9 cellular contexts compared by ENCODE assay signal in genomic region chr1:243598433-243598832, GRCh38.
DNase-seq lines count a peak whose midpoint lies in the region; ATAC-seq and TF ChIP-seq lines count a peak whose summit lies in the region.
"Had no signal": no experiment of that assay in that cellular context is flagged by ENCODE, and none has a peak within 500 bp of the region (broad histone marks: within the 10 kb centered on the region; RNA-seq: fewer than 3 reads in every experiment).

No MANE protein-coding gene starts in this region.

- H3K4me3 Mint-ChIP-seq in mesothelial cell of epicardium: no peak overlapping the region

- no peak for TF ChIP-seq CTCF in RWPE1 (conservative IDR thresholded peaks at IDR 0.05; ENCODE audit: low read depth)
- no peak for TF ChIP-seq CTCF in epithelial cell of esophagus (IDR thresholded peaks at IDR 0.05; ENCODE audit: insufficient read depth, low read depth, low read length, missing control alignments)
- TF ChIP-seq CTCF in mesothelial cell of epicardium (IDR thresholded peaks at IDR 0.05; ENCODE audit: unreplicated experiment): no peak
- no peak for TF ChIP-seq CTCF in esophagus squamous epithelium (IDR thresholded peaks at IDR 0.05)

- peaks cover 10% of the 10 kb centered on the region for H3K36me3 ChIP-seq in ACC112 (ENCODE audit: insufficient read depth, low read length)
- peaks cover 0 to 16% (median 0%) of the 10 kb centered on the region in 3 donors for H3K36me3 ChIP-seq in esophagus squamous epithelium

- no peaks in the 10 kb centered on the region for H3K27me3 Mint-ChIP-seq in mesothelial cell of epicardium (ENCODE audit: low read depth)

- H3K27me3 ChIP-seq in ACC112 (ENCODE audit: insufficient read depth, low read length): no peaks in the 10 kb centered on the region
- H3K27me3 ChIP-seq in esophagus squamous epithelium: no peaks in the 10 kb centered on the region

- 35 to 55% methylated on average over 2 of the region's 2 CpGs for WGBS in esophagus squamous epithelium, 2 donors

- H3K4me3 ChIP-seq in ACC112 (ENCODE audit: low read depth, low read length) (no peak overlapping the region), epithelial cell of esophagus (ENCODE audit: low read length) (no peak overlapping the region), esophagus squamous epithelium (no peak overlapping the region)

- CTCF ChIA-PET in RWPE1 (lab: Yijun Ruan, JAX): no interaction called here

- peaks cover 20% of the 10 kb centered on the region for H3K9me3 Mint-ChIP-seq in mesothelial cell of epicardium

- no peaks in the 10 kb centered on the region for H3K79me2 ChIP-seq in ACC112 (ENCODE audit: control insufficient read depth, insufficient read depth, low read length, unreplicated experiment)

- H3K4me1 ChIP-seq in ACC112 (ENCODE audit: control insufficient read depth, insufficient read depth, low read length, unreplicated experiment) (peaks cover 32% of the 10 kb centered on the region), esophagus squamous epithelium (no peaks in the 10 kb centered on the region)

- H3K4me1 Mint-ChIP-seq in mesothelial cell of epicardium: peaks cover 7% of the 10 kb centered on the region

- intact Hi-C loops in esophagus squamous epithelium (cut with DNase I): no loop called here

- H3K9me3 ChIP-seq in esophagus squamous epithelium: peaks cover 0 to 6% (median 0%) of the 10 kb centered on the region in 3 donors

- no peak for TF ChIP-seq POLR2A in esophagus squamous epithelium (IDR thresholded peaks at IDR 0.05)

- DNase-seq in RWPE1 (ENCODE audit: low spot score): peak; percentile 59
- DNase-seq in epithelial cell of esophagus (ENCODE audit: low read depth): peak; percentile 97
- DNase-seq in mesothelial cell of epicardium (ENCODE audit: low spot score in 2 of 2, unreplicated experiment in 2 of 2): no peak
- DNase-seq in activated effector memory CD4-positive, alpha-beta T cell treated with Interleukin-2 at 50 U/mL for 16 hours: no peak
- DNase-seq in OCI-M2 (lab: John Stamatoyannopoulos, UW; ENCODE audit: unreplicated experiment): no peak
- DNase-seq in esophagus squamous epithelium (lab: John Stamatoyannopoulos, UW): no peak

- POLR2A ChIA-PET in RWPE1 (lab: Yijun Ruan, JAX; ENCODE audit: low non-redundant PET): no interaction called here

- peak; percentile 29 for ATAC-seq in GM21423 (IDR thresholded peaks at IDR 0.05; ENCODE audit: unreplicated experiment)

- H2AFZ ChIP-seq in ACC112 (ENCODE audit: low read length, unreplicated experiment): no peak overlapping the region

- peak overlapping the region; percentile 93 for H3K27ac ChIP-seq in ACC112 (ENCODE audit: low read depth, low read length)
- H3K27ac ChIP-seq in RWPE1: no peak overlapping the region
- H3K27ac ChIP-seq in esophagus squamous epithelium: no peak overlapping the region
- H3K27ac ChIP-seq: VCaP had no signal

- peaks cover 20% of the 10 kb centered on the region for H3K36me3 Mint-ChIP-seq in mesothelial cell of epicardium

- no peak overlapping the region for H3K27ac Mint-ChIP-seq in mesothelial cell of epicardium

Comparison
In these comparisons a context has a peak if more than half of its experiments do, and no peak if none do; other contexts are left out.
1. DNase-seq: peak in RWPE1 (single experiment) and epithelial cell of esophagus (single experiment); none in mesothelial cell of epicardium (0 of 2), activated effector memory CD4-positive, alpha-beta T cell treated with Interleukin-2 at 50 U/mL for 16 hours (single experiment), OCI-M2 (single experiment) and esophagus squamous epithelium (single experiment).